In genomic region chr5:135545115-135545514, GRCh38 we compare ENCODE assay signal across 23 cellular contexts. TPM values are rescaled to one million over a fixed set of nuclear protein-coding genes. Genes with fewer than 3 reads are reported as not detected.
DNase-seq lines count a peak whose midpoint lies in the region; ATAC-seq, FAIRE-seq and TF ChIP-seq lines count a peak whose summit lies in the region.
"Had no signal": no experiment of that assay in that cellular context is flagged by ENCODE, and none has a peak within 500 bp of the region (broad histone marks: within the 10 kb centered on the region; RNA-seq: fewer than 3 reads in every experiment).

No MANE protein-coding gene starts in this region.

- H3K27ac ChIP-seq in naive thymus-derived CD4-positive, alpha-beta T cell (ENCODE audit: low read depth, low read length), result no peak overlapping the region
- H3K27ac ChIP-seq: gastroesophageal sphincter, Peyer's patch, tibial artery had no signal

- H3K4me1 Mint-ChIP-seq in CD14-positive monocyte, result peaks cover 23% of the 10 kb centered on the region
- peaks cover 7 to 22% (median 11%) of the 10 kb centered on the region in 7 donors for H3K4me1 Mint-ChIP-seq in naive thymus-derived CD4-positive, alpha-beta T cell

- no peaks in the 10 kb centered on the region for H3K9me3 ChIP-seq in naive thymus-derived CD4-positive, alpha-beta T cell (ENCODE audit: control insufficient read depth in 2 of 3, low read length in 3 of 3)
- H3K9me3 ChIP-seq: gastroesophageal sphincter, Peyer's patch, SK-N-SH, tibial artery had no signal

- POLR2A ChIA-PET in naive thymus-derived CD4-positive, alpha-beta T cell (lab: Charles Lee), result no interaction called here

- H3K36me3 Mint-ChIP-seq in CD14-positive monocyte, result peaks cover 0 to 10% of the 10 kb centered on the region in 2 donors
- H3K36me3 Mint-ChIP-seq in naive thymus-derived CD4-positive, alpha-beta T cell, result no peaks in the 10 kb centered on the region
- H3K36me3 Mint-ChIP-seq: memory B cell had no signal

- H3K4me3 ChIP-seq in naive thymus-derived CD4-positive, alpha-beta T cell (ENCODE audit: low read length), result no peak overlapping the region

- peaks cover 94 to 99% (median 96%) of the 10 kb centered on the region in 3 donors for H3K27me3 Mint-ChIP-seq in CD14-positive monocyte (ENCODE audit: low read depth in 3 of 3)
- peaks cover 82 to 93% (median 88%) of the 10 kb centered on the region in 5 donors for H3K27me3 Mint-ChIP-seq in naive thymus-derived CD4-positive, alpha-beta T cell

- intact Hi-C loops in CD14-positive monocyte (cut with micrococcal nuclease), result loop anchor here in 1 of 2 donors (10.0 kb wide), 1 partner anchor 180 kb away; no protein-coding TSS in a partner anchor
- intact Hi-C loops in naive thymus-derived CD4-positive, alpha-beta T cell (cut with micrococcal nuclease), result loop anchor here in 1 of 2 donors (2.0 kb wide), 1 partner anchor 56 kb away; no protein-coding TSS in a partner anchor

- TF ChIP-seq CTCF in CD14-positive monocyte (IDR thresholded peaks at IDR 0.05), result no peak

- H3K4me1 ChIP-seq in naive thymus-derived CD4-positive, alpha-beta T cell (ENCODE audit: control insufficient read depth in 2 of 2, insufficient read depth in 2 of 2, low read length in 2 of 2), result peaks cover 0 to 7% of the 10 kb centered on the region in 2 donors

- no peaks in the 10 kb centered on the region for H3K36me3 ChIP-seq in naive thymus-derived CD4-positive, alpha-beta T cell (ENCODE audit: control insufficient read depth in 2 of 3, insufficient read depth in 3 of 3, low read length in 3 of 3)
- H3K36me3 ChIP-seq: gastroesophageal sphincter, Peyer's patch, tibial artery had no signal

- FAIRE-seq in GM12891 (lab: Jason Lieb, UNC), result no peak
- FAIRE-seq: GM19239, small intestine, TTC549 had no signal

- no peak for TF ChIP-seq POLR2A in GM12891 (IDR thresholded peaks at IDR 0.05; ENCODE audit: low read depth, low read length)

- no peak overlapping the region for H3K27ac Mint-ChIP-seq in CD14-positive monocyte
- no peak overlapping the region for H3K27ac Mint-ChIP-seq in naive thymus-derived CD4-positive, alpha-beta T cell
- H3K27ac Mint-ChIP-seq: HFFc6, memory B cell had no signal

- no peak for DNase-seq in CD14-positive monocyte (ENCODE audit: low spot score)
- peak; percentile 81 for DNase-seq in D341Med (ENCODE audit: low spot score)
- DNase-seq in ecto neural progenitor cell (ENCODE audit: low spot score), result peak; percentile 82
- DNase-seq in naive thymus-derived CD4-positive, alpha-beta T cell, result no peak
- no peak for DNase-seq in GM12891 (ENCODE audit: insufficient read length, low spot score)
- DNase-seq in OCI-M1 (lab: John Stamatoyannopoulos, UW), result no peak
- DNase-seq: activated CD4-positive, alpha-beta T cell treated with anti-CD3 and anti-CD28 coated beads, Interleukin-2, amount 50 U/mL, for 4 hours; activated effector memory CD4-positive, alpha-beta T cell treated with Interleukin-2 at 50 U/mL for 16 hours; AML-193; aorta; HFFc6; NCI-H774; Peyer's patch; SK-N-SH; small intestine; tibial artery had no signal

- peaks cover 0 to 23% (median 10%) of the 10 kb centered on the region in 7 donors for H3K9me3 Mint-ChIP-seq in CD14-positive monocyte
- H3K9me3 Mint-ChIP-seq in naive thymus-derived CD4-positive, alpha-beta T cell, result no peaks in the 10 kb centered on the region
- H3K9me3 Mint-ChIP-seq: HFFc6, memory B cell had no signal

- CTCF ChIA-PET in naive thymus-derived CD4-positive, alpha-beta T cell (lab: Charles Lee), result no interaction called here

- peak overlapping the region; percentile 86 to 91 for H3K4me3 Mint-ChIP-seq in CD14-positive monocyte
- H3K4me3 Mint-ChIP-seq in naive thymus-derived CD4-positive, alpha-beta T cell, result peak overlapping the region in 7 of 10 donors; percentile 1 to 87 (median 84)
- H3K4me3 Mint-ChIP-seq: HFFc6 had no signal

- ATAC-seq in naive thymus-derived CD4-positive, alpha-beta T cell, result no peak
- ATAC-seq in GM18498 (IDR thresholded peaks at IDR 0.05; ENCODE audit: unreplicated experiment) (no peak), HG03175 (IDR thresholded peaks at IDR 0.05; ENCODE audit: unreplicated experiment) (no peak)
- ATAC-seq: gastroesophageal sphincter had no signal

- peaks cover 5 to 16% of the 10 kb centered on the region in 2 donors for H3K27me3 ChIP-seq in naive thymus-derived CD4-positive, alpha-beta T cell (ENCODE audit: control insufficient read depth in 2 of 2, insufficient read depth in 2 of 2, low read length in 2 of 2)

TF ChIP-seq in GM12891, 5 proteins besides CTCF, POLR2A, EP300 and RAD21:
- no peak for TF ChIP-seq SPI1 (IDR thresholded peaks at IDR 0.05; ENCODE audit: low read depth, low read length)
- no peak for TF ChIP-seq TAF1 (IDR thresholded peaks at IDR 0.05; ENCODE audit: low read depth, low read length)
- TF ChIP-seq PAX5 (IDR thresholded peaks at IDR 0.05; ENCODE audit: insufficient read depth, low read length, severe bottlenecking), result no peak

RNA-seq across cellular contexts. Expression of gene NEUROG1, which starts 9.4 kb away (rescaled TPM):
- not detected for polyA plus RNA-seq in CD14-positive monocyte
- total RNA-seq in naive thymus-derived CD4-positive, alpha-beta T cell, result not detected
- polyA plus RNA-seq in naive thymus-derived CD4-positive, alpha-beta T cell, result not detected
- polyA plus RNA-seq in GM12891 (2012; ENCODE audit: low read depth, missing spikeins), result not detected
- total RNA-seq: aorta, gastroesophageal sphincter, HFFc6, osteocyte, Peyer's patch had no signal
- polyA plus RNA-seq: aorta, SK-N-SH, small intestine had no signal

RNA-seq across cellular contexts. Expression of gene CXCL14, which starts 33.7 kb away (rescaled TPM):
- under 1 TPM in 1 of 2 donors, not detected in 1; 0.12 TPM for polyA plus RNA-seq in CD14-positive monocyte
- total RNA-seq in naive thymus-derived CD4-positive, alpha-beta T cell, result not detected
- not detected for polyA plus RNA-seq in naive thymus-derived CD4-positive, alpha-beta T cell
- 0.09 TPM for polyA plus RNA-seq in GM12891 (2012; ENCODE audit: low read depth, missing spikeins)

Comparison
In these comparisons a context has a peak if more than half of its experiments do, and no peak if none do; other contexts are left out.
1. DNase-seq: peak in D341Med (single experiment) and ecto neural progenitor cell (single experiment); none in CD14-positive monocyte (single experiment), naive thymus-derived CD4-positive, alpha-beta T cell (0 of 9), GM12891 (single experiment) and OCI-M1 (single experiment).